2 cellular contexts compared by ENCODE assay signal in genomic region chr9:38009990-38010389, GRCh38.
A peak's percentile ranks its signal among the peaks of the same experiment; 100 is the strongest.
TF ChIP-seq lines count a peak whose summit lies in the region.

No MANE protein-coding gene starts in this region.

TF ChIP-seq in IMR-90, 13 proteins besides CTCF, POLR2A, EP300 and RAD21:
- TF ChIP-seq USF2 (IDR thresholded peaks at IDR 0.05; ENCODE audit: low read depth, low read length) (no peak), NFE2L2 (IDR thresholded peaks at IDR 0.05; ENCODE audit: low read depth, low read length) (no peak), MAFK (IDR thresholded peaks at IDR 0.05; ENCODE audit: low read depth, low read length) (no peak), MXI1 (IDR thresholded peaks at IDR 0.05; ENCODE audit: borderline replicate concordance, low read depth, low read length) (no peak), RFX5 (IDR thresholded peaks at IDR 0.05; ENCODE audit: low read depth, low read length) (no peak), MAZ (IDR thresholded peaks at IDR 0.05; ENCODE audit: borderline replicate concordance, low read depth, low read length) (no peak), RCOR1 (IDR thresholded peaks at IDR 0.05; ENCODE audit: insufficient replicate concordance, low read length) (no peak), SMC3 (IDR thresholded peaks at IDR 0.05; ENCODE audit: low read depth, low read length) (no peak), CEBPB (IDR thresholded peaks at IDR 0.05; ENCODE audit: low read depth, low read length) (no peak), CHD1 (IDR thresholded peaks at IDR 0.05; ENCODE audit: low read depth, low read length) (no peak), BHLHE40 (IDR thresholded peaks at IDR 0.05; ENCODE audit: low read depth, low read length) (no peak), FOS (IDR thresholded peaks at IDR 0.05; ENCODE audit: low read depth, low read length) (no peak)
- TF ChIP-seq, protein P1, sequence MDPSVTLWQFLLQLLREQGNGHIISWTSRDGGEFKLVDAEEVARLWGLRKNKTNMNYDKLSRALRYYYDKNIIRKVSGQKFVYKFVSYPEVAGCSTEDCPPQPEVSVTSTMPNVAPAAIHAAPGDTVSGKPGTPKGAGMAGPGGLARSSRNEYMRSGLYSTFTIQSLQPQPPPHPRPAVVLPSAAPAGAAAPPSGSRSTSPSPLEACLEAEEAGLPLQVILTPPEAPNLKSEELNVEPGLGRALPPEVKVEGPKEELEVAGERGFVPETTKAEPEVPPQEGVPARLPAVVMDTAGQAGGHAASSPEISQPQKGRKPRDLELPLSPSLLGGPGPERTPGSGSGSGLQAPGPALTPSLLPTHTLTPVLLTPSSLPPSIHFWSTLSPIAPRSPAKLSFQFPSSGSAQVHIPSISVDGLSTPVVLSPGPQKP (IDR thresholded peaks at IDR 0.05; ENCODE audit: borderline replicate concordance, low read depth, low read length): no peak

TF ChIP-seq in K562, 482 proteins besides CTCF, POLR2A, EP300 and RAD21:
- no peak for TF ChIP-seq NFIC (IDR thresholded peaks at IDR 0.05)
- TF ChIP-seq POLR2B (IDR thresholded peaks at IDR 0.05; ENCODE audit: low read depth, partially characterized antibody): no peak
- peak; percentile 69 for TF ChIP-seq BCOR (IDR thresholded peaks at IDR 0.05)
- TF ChIP-seq RBM25 (IDR thresholded peaks at IDR 0.05; ENCODE audit: low read depth, low read length, severe bottlenecking): peak; percentile 92
- TF ChIP-seq ZC3H8 (IDR thresholded peaks at IDR 0.05): no peak
- 0 out of 4 replicates have a peak, but pooled peaks of 1 of the 2 experiments have one; percentile 11 for TF ChIP-seq RCOR1 (IDR thresholded peaks at IDR 0.05; ENCODE audit: borderline replicate concordance in 1 of 2, low read depth in 2 of 2, low read length in 2 of 2)
